In genomic region chr6:149335924-149336323, GRCh38 we compare ENCODE assay signal across 8 cellular contexts. TPM values are rescaled to one million over a fixed set of nuclear protein-coding genes. Genes with fewer than 3 reads are reported as not detected.
A peak's percentile ranks its signal among the peaks of the same experiment; 100 is the strongest.
DNase-seq lines count a peak whose midpoint lies in the region; ATAC-seq, FAIRE-seq and TF ChIP-seq lines count a peak whose summit lies in the region.

No MANE protein-coding gene starts in this region.

- no peak for DNase-seq in CD4-positive, alpha-beta T cell
- DNase-seq in LHCN-M2 (ENCODE audit: low read depth) (peak; percentile 77), body of pancreas (no peak), pancreas (no peak), C1 segment of cervical spinal cord (lab: John Stamatoyannopoulos, UW) (no peak), GM20000 (ENCODE audit: low spot score) (no peak), SHP77 treated with DMSO at 0.1 percent for 48 hours (lab: John Stamatoyannopoulos, UW) (no peak), ascending aorta (ENCODE audit: low spot score in 2 of 2) (no peak)

- no peak for FAIRE-seq in pancreas (lab: Jason Lieb, UNC)

- TF ChIP-seq CTCF in CD4-positive, alpha-beta T cell (IDR thresholded peaks at IDR 0.05) = no peak
- TF ChIP-seq CTCF in body of pancreas (IDR thresholded peaks at IDR 0.05) (no peak), pancreas (IDR thresholded peaks at IDR 0.05) (no peak), GM20000 (IDR thresholded peaks at IDR 0.05; ENCODE audit: extremely low read depth, missing control alignments) (no peak), ascending aorta (IDR thresholded peaks at IDR 0.05) (no peak)

- H3K4me3 ChIP-seq in body of pancreas (no peak overlapping the region), pancreas (no peak overlapping the region), ascending aorta (no peak overlapping the region)

- H3K27me3 Mint-ChIP-seq in CD4-positive, alpha-beta T cell = no peaks in the 10 kb centered on the region

- WGBS in body of pancreas, 2 donors = 2 to 39% methylated on average over 2 of the region's 2 CpGs
- WGBS in pancreas, 2 donors = 30 to 47% methylated on average over 2 of the region's 2 CpGs

- H3K36me3 Mint-ChIP-seq in CD4-positive, alpha-beta T cell (ENCODE audit: low read depth) = peaks cover 6% of the 10 kb centered on the region

- no peak for TF ChIP-seq POLR2A in body of pancreas (IDR thresholded peaks at IDR 0.05)

- POLR2A ChIA-PET in CD4-positive, alpha-beta T cell (lab: Charles Lee) = no interaction called here

- no peaks in the 10 kb centered on the region for H3K36me3 ChIP-seq in body of pancreas (replicated peaks in 1 of 2; ENCODE audit: insufficient read depth in 1 of 2, low read depth in 2 of 2)
- H3K36me3 ChIP-seq in pancreas = no peaks in the 10 kb centered on the region
- no peaks in the 10 kb centered on the region for H3K36me3 ChIP-seq in ascending aorta

- H3K4me1 ChIP-seq in body of pancreas (peaks cover 66% of the 10 kb centered on the region), pancreas (peaks cover 30 to 71% (median 66%) of the 10 kb centered on the region in 3 donors), ascending aorta (peaks cover 16 to 58% of the 10 kb centered on the region in 2 donors)

- CTCF ChIA-PET in CD4-positive, alpha-beta T cell (lab: Charles Lee) = interaction anchor here (1.0 to 2.3 kb wide), 2 partner anchors 9 to 11 kb away, joined by 3 to 9 read pairs; no protein-coding TSS in a partner anchor

- H3K9me3 Mint-ChIP-seq in CD4-positive, alpha-beta T cell = no peaks in the 10 kb centered on the region

- no peak overlapping the region for H3K27ac ChIP-seq in CD4-positive, alpha-beta T cell (ENCODE audit: low read depth, low read length)
- H3K27ac ChIP-seq in body of pancreas (peak overlapping the region in 3 of 4 donors; percentile 10 to 37 (median 28)), pancreas (no peak overlapping the region), ascending aorta (peak overlapping the region in 1 of 2 donors; percentile 58)

- no peaks in the 10 kb centered on the region for H3K27me3 ChIP-seq in CD4-positive, alpha-beta T cell (ENCODE audit: control insufficient read depth, insufficient read depth, low read length)
- H3K27me3 ChIP-seq in body of pancreas (no peaks in the 10 kb centered on the region), pancreas (no peaks in the 10 kb centered on the region), ascending aorta (no peaks in the 10 kb centered on the region)

- ATAC-seq in CD4-positive, alpha-beta T cell (ENCODE audit: poor library complexity) = no peak
- ATAC-seq in body of pancreas (no peak), pancreas (peak; percentile 40 to 66 (median 63))

- H3K4me1 Mint-ChIP-seq in CD4-positive, alpha-beta T cell (ENCODE audit: low read depth) = peaks cover 89% of the 10 kb centered on the region

- H3K9me3 ChIP-seq in CD4-positive, alpha-beta T cell (ENCODE audit: control insufficient read depth, low read length) = no peaks in the 10 kb centered on the region
- H3K9me3 ChIP-seq in body of pancreas (no peaks in the 10 kb centered on the region), pancreas (no peaks in the 10 kb centered on the region), ascending aorta (no peaks in the 10 kb centered on the region)

- intact Hi-C loops in CD4-positive, alpha-beta T cell (cut with DNase I, micrococcal nuclease) = loop anchor here in 1 of 2 experiments (2.0 kb wide), 1 partner anchor 13 kb away; no protein-coding TSS in a partner anchor
- intact Hi-C loops in body of pancreas (cut with DNase I) (no loop called here), pancreas (cut with DNase I) (no loop called here), ascending aorta (cut with DNase I) (loop anchor here (2.0 kb wide), 1 partner anchor 19 kb away; the partner anchor contains the start of gene TAB2)

- H3K27ac Mint-ChIP-seq in CD4-positive, alpha-beta T cell = peak overlapping the region; percentile 0

- peak overlapping the region; percentile 11 for H3K4me3 Mint-ChIP-seq in CD4-positive, alpha-beta T cell

RNA-seq across cellular contexts. Expression of gene TAB2, which starts 18.4 kb away (rescaled TPM):
- total RNA-seq in CD4-positive, alpha-beta T cell = 100 to 1,000 TPM; 121 to 123 TPM
- total RNA-seq in LHCN-M2 (2014; rRNA removed) (18.1 and 23.1 TPM in 2 replicates), body of pancreas (10 to 100 TPM; 25.7 to 26.2 TPM), pancreas (10 to 100 TPM; 19.6 to 35.1 (median 23.8) TPM), ascending aorta (55.2 TPM)
- 17.7 TPM for polyA plus RNA-seq in LHCN-M2 (2012)
- polyA plus RNA-seq in pancreas = 10 to 100 TPM in 1 of 2 donors, 1 to 10 TPM in 1; 6.6 to 13.9 TPM

Comparison
In these comparisons a context has a peak if more than half of its experiments do, and no peak if none do; other contexts are left out.
1. ATAC-seq: peak in pancreas (4 of 4); none in CD4-positive, alpha-beta T cell (single experiment) and body of pancreas (single experiment).
2. H3K27ac ChIP-seq: peak in body of pancreas (3 of 4); none in CD4-positive, alpha-beta T cell (single experiment) and pancreas (0 of 4).